ENCODE assay signal across 22 cellular contexts in genomic region chr6:133306876-133307275, GRCh38.
"Had no signal": no experiment of that assay in that cellular context is flagged by ENCODE, and none has a peak within 500 bp of the region (broad histone marks: within the 10 kb centered on the region; RNA-seq: fewer than 3 reads in every experiment).

No MANE protein-coding gene starts in this region.

- H3K27ac ChIP-seq: SJSA1 had no signal

- H3K4me3 ChIP-seq: SJSA1 had no signal

- H3K4me1 ChIP-seq: SJSA1 had no signal

- H3K9me3 ChIP-seq: SJSA1 had no signal

- DNase-seq: KBM-7, NCI-H1092, NCI-H1105 treated with DMSO at 0.1 percent for 48 hours, NCI-H1417 treated with DMSO at 0.1 percent for 48 hours, NCI-H146, NCI-H1694 treated with DMSO at 0.1 percent for 48 hours, NCI-H1930, NCI-H2081, NCI-H2107, NCI-H2171, NCI-H226, NCI-H446, NCI-H510A, NCI-H524 treated with DMSO at 0.1 percent for 48 hours, NCI-H69, NCI-H774, Right ventricle myocardium superior, RPMI8226, SIG-M5, T-helper 1 cell had no signal

- ATAC-seq: SK-N-SH treated with all-trans-retinoic acid at 6 μM for 48 hours had no signal

- H3K36me3 ChIP-seq: SJSA1 had no signal
